Comparison of ENCODE assay signal across 11 cellular contexts in the genomic region with DNA sequence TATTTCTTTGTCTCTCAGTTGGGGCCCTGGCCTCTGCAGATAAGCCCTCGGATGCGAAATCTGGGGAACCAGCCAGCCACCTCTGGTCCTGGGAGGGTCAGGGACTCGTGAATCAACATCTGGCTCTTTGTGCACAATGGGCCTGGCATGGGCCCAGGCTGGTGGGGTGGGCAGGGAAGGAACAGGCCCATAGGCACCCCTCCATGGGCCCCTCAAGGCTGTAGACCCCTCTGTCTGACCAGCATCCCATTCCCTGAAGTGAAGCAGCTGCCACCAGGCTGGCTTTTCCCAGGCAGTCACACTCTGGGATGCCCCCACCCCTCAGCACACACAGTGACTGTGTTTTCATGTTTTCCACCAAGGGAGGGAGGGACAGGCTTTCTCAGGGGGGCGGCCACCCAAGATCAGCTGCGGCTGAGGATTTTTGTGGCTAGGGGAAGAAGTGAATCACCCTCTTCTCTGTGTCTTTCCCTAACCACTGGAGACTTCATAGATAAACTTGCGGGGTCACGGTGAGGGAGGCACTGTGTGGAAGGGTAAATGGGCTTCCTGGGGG.
DNase-seq lines count a peak whose midpoint lies in the region; ATAC-seq and TF ChIP-seq lines count a peak whose summit lies in the region.
"Had no signal": no experiment of that assay in that cellular context is flagged by ENCODE, and none has a peak within 500 bp of the region (broad histone marks: within the 10 kb centered on the region; RNA-seq: fewer than 3 reads in every experiment).

No MANE protein-coding gene starts in this region.

- ATAC-seq in HG03439 (IDR thresholded peaks at IDR 0.05; ENCODE audit: unreplicated experiment), result no peak

- TF ChIP-seq CTCF in AG09319 (IDR thresholded peaks at IDR 0.05; ENCODE audit: low read depth, low read length) (no peak), cardiac fibroblast (IDR thresholded peaks at IDR 0.05; ENCODE audit: low read depth, low read length) (no peak)

- DNase-seq in AG09319 (ENCODE audit: extremely low read depth, low read depth), result peak; percentile 55
- peak in 69 of 76 experiments; percentile 17 to 82 (median 55) for DNase-seq in HUDEP-2 (lab: John Stamatoyannopoulos, UW; ENCODE audit: unreplicated experiment in 76 of 76)
- peak; percentile 80 to 87 for DNase-seq in cardiac fibroblast (ENCODE audit: low read depth in 2 of 2)
- peak; percentile 90 for DNase-seq in myocyte (ENCODE audit: low read depth)
- no peak for DNase-seq in GF-D8 (lab: John Stamatoyannopoulos, UW)
- DNase-seq in NCI-H1694 (lab: John Stamatoyannopoulos, UW), result no peak
- no peak for DNase-seq in central memory CD4-positive, alpha-beta T cell
- DNase-seq: NCI-H446 treated with DMSO at 0.1 percent for 48 hours, SW 1271 had no signal

- H3K4me3 ChIP-seq in cardiac fibroblast (replicated peaks in 1 of 2; ENCODE audit: low read depth in 2 of 2, low read length in 2 of 2), result no peak overlapping the region
- H3K4me3 ChIP-seq: tibial artery had no signal

Comparison
In these comparisons a context has a peak if more than half of its experiments do, and no peak if none do; other contexts are left out.
1. DNase-seq: peak in AG09319 (single experiment), HUDEP-2 (69 of 76), cardiac fibroblast (2 of 2) and myocyte (single experiment); none in GF-D8 (single experiment), NCI-H1694 (single experiment) and central memory CD4-positive, alpha-beta T cell (single experiment).